Comparison of ENCODE assay signal across 14 cellular contexts in genomic region chr2:237668440-237668839, GRCh38.
"Had no signal": no experiment of that assay in that cellular context is flagged by ENCODE, and none has a peak within 500 bp of the region (broad histone marks: within the 10 kb centered on the region; RNA-seq: fewer than 3 reads in every experiment).

No MANE protein-coding gene starts in this region.

- H3K4me1 ChIP-seq: colonic mucosa had no signal

- ATAC-seq: heart right ventricle, left lobe of liver had no signal

- DNase-seq: activated CD4-positive, alpha-beta memory T cell treated with anti-CD3 and anti-CD28 coated beads for 36 hours; activated gamma-delta T cell treated with Interleukin-2 at 50 U/mL for 16 hours; activated T-cell treated with anti-CD3 and anti-CD28 coated beads, Interleukin-2, amount 50 U/mL, for 48 hours; aorta; colonic mucosa; heart right ventricle; islet precursor cell; mammary epithelial cell; ovary; stimulated activated naive CD4-positive, alpha-beta T cell treated with Interleukin-2 at 50 U/mL for 16 hours; T-helper 9 cell had no signal

- H3K4me3 Mint-ChIP-seq: activated CD4-positive, alpha-beta memory T cell treated with anti-CD3 and anti-CD28 coated beads for 36 hours; type B pancreatic cell had no signal

- H3K36me3 ChIP-seq: cardiac muscle cell, colonic mucosa, heart right ventricle, ovary had no signal

- H3K27me3 ChIP-seq: cardiac muscle cell, colonic mucosa, heart right ventricle, ovary had no signal

- H3K9me3 Mint-ChIP-seq: activated CD4-positive, alpha-beta memory T cell treated with anti-CD3 and anti-CD28 coated beads for 36 hours; type B pancreatic cell had no signal

- H3K27ac ChIP-seq: colonic mucosa, ovary had no signal

- H3K27ac Mint-ChIP-seq: activated CD4-positive, alpha-beta memory T cell treated with anti-CD3 and anti-CD28 coated beads for 36 hours had no signal

- H3K27me3 Mint-ChIP-seq: type B pancreatic cell had no signal

- H3K9me3 ChIP-seq: colonic mucosa, heart right ventricle, ovary had no signal

- H3K36me3 Mint-ChIP-seq: activated CD4-positive, alpha-beta memory T cell treated with anti-CD3 and anti-CD28 coated beads for 36 hours had no signal

- H3K4me3 ChIP-seq: cardiac muscle cell, colonic mucosa, heart right ventricle, ovary had no signal
